ENCODE assay signal across 8 cellular contexts in the genomic region with DNA sequence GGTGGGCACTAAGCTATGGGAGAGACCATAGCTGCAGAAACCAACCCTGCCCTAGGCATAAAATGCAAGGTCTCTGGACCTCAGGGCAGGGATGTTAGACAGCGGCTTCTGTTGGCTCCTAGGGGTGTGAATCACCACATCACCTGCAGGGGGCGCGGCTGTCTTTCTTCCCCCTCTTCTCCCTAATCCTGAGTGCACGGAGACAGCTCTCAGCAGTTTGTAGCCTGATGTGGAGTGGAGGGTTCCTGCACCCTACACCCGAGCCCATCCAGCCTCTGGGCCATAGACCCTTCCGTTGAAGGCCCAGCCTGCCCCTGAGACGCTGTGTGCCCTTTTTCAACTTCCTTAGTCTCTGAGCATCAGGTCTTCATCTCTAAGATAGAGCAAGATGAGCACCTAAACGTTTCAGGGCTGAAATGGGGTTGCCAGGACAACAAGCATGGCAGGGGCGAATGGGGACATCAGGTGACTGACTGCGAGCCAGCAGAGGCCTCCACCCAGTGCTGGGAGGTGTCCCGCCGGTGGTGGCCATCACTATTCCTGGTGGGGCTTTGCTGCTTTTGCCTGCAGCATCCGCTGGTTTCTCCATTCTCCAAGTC. TPM values are rescaled to one million over a fixed set of nuclear protein-coding genes. Genes with fewer than 3 reads are reported as not detected.
DNase-seq lines count a peak whose midpoint lies in the region; ATAC-seq lines count a peak whose summit lies in the region.

No MANE protein-coding gene starts in this region.

- no peak overlapping the region for H3K4me3 ChIP-seq in adipocyte (ENCODE audit: low read length)

- peaks cover 29% of the 10 kb centered on the region for H3K27me3 ChIP-seq in adipocyte (replicated peaks; ENCODE audit: control insufficient read depth, insufficient read depth, low read length)

- H3K9ac ChIP-seq in adipocyte (ENCODE audit: low read length): no peak overlapping the region

- H3K9me3 ChIP-seq in adipocyte (ENCODE audit: control insufficient read depth, low read length): no peaks in the 10 kb centered on the region

- ATAC-seq in left cardiac atrium: peak in 1 of 2 donors; percentile 9
- ATAC-seq in HG02571 (IDR thresholded peaks at IDR 0.05; ENCODE audit: unreplicated experiment): no peak
- ATAC-seq in GM21390 (IDR thresholded peaks at IDR 0.05; ENCODE audit: unreplicated experiment): no peak

- DNase-seq in GM03348 (ENCODE audit: low spot score) (peak; percentile 89), NCI-H1092 (lab: John Stamatoyannopoulos, UW) (peak; percentile 52), T follicular helper cell (ENCODE audit: low read depth) (peak; percentile 75), adipocyte (ENCODE audit: low read depth) (peak; percentile 87), left cardiac atrium (peak; percentile 87), retina (peak; percentile 92)

- peaks cover 21% of the 10 kb centered on the region for H3K4me1 ChIP-seq in adipocyte (ENCODE audit: control insufficient read depth, insufficient read depth, low read length)

- H3K36me3 ChIP-seq in adipocyte (ENCODE audit: control insufficient read depth, insufficient read depth, low read length, severe bottlenecking): no peaks in the 10 kb centered on the region

- intact Hi-C loops in left cardiac atrium (cut with DNase I): no loop called here

RNA-seq across cellular contexts. Expression of gene SEC16A, which starts 2.3 kb away (rescaled TPM):
- total RNA-seq in left cardiac atrium: 10 to 100 TPM; 27.4 to 40.8 TPM

RNA-seq across cellular contexts. Expression of gene INPP5E, which starts 45.5 kb away (rescaled TPM):
- 10 to 100 TPM in 1 of 2 donors, 1 to 10 TPM in 1; 9.5 to 10.1 TPM for total RNA-seq in left cardiac atrium
